16 cellular contexts compared by ENCODE assay signal in genomic region chr4:138181288-138181687, GRCh38.
DNase-seq lines count a peak whose midpoint lies in the region; ATAC-seq, FAIRE-seq and TF ChIP-seq lines count a peak whose summit lies in the region.
"Had no signal": no experiment of that assay in that cellular context is flagged by ENCODE, and none has a peak within 500 bp of the region (broad histone marks: within the 10 kb centered on the region; RNA-seq: fewer than 3 reads in every experiment).

No MANE protein-coding gene starts in this region.

- no peak overlapping the region for H2AFZ ChIP-seq in K562 (ENCODE audit: low read depth, low read length)

- no peaks in the 10 kb centered on the region for H3K9me1 ChIP-seq in K562 (ENCODE audit: control insufficient read depth, insufficient read depth, low read length)

- TF ChIP-seq EP300 in K562 (IDR thresholded peaks at IDR 0.05; ENCODE audit: low read length) (no peak), suprapubic skin (IDR thresholded peaks at IDR 0.05) (peak; percentile 96)

- 73% methylated on average over 6 of the region's 6 CpGs for WGBS in K562 (ENCODE audit: insufficient coverage, low coverage, missing lambda C conversion rate)
- WGBS in suprapubic skin = 53% methylated on average over 6 of the region's 6 CpGs

- peaks cover 53% of the 10 kb centered on the region for H3K4me1 Mint-ChIP-seq in mesothelial cell of epicardium
- H3K4me1 Mint-ChIP-seq: T-cell had no signal

- BruUV-seq in K562 (replicated peaks; lab: Mats Ljungman, UMichigan) = no TSS peak

- in situ Hi-C loops in K562 (cut with MboI) = no loop called here

- no peak overlapping the region for H3K27ac ChIP-seq in K562 (ENCODE audit: extremely low read depth, low read depth, low read length)
- H3K27ac ChIP-seq in suprapubic skin = no peak overlapping the region
- H3K27ac ChIP-seq: ascending aorta had no signal

- no peaks in the 10 kb centered on the region for H3K27me3 Mint-ChIP-seq in mesothelial cell of epicardium (ENCODE audit: low read depth)
- H3K27me3 Mint-ChIP-seq: activated CD4-positive, alpha-beta T cell treated with anti-CD3 and anti-CD28 coated beads, Interleukin-2, amount 10 ng/mL, durations not matched to agents 24 days and 14 days had no signal

- H3K27me3 ChIP-seq in K562 (ENCODE audit: control insufficient read depth in 2 of 2, insufficient read depth in 2 of 2, low read length in 2 of 2) = no peaks in the 10 kb centered on the region
- no peaks in the 10 kb centered on the region for H3K27me3 ChIP-seq in suprapubic skin
- H3K27me3 ChIP-seq: ascending aorta had no signal

- ATAC-seq in K562 = no peak
- ATAC-seq in HG02885 (IDR thresholded peaks at IDR 0.05; ENCODE audit: poor library complexity, unreplicated experiment) = no peak
- no peak for ATAC-seq in GM19395 (IDR thresholded peaks at IDR 0.05; ENCODE audit: unreplicated experiment)
- ATAC-seq in HG03025 (IDR thresholded peaks at IDR 0.05; ENCODE audit: low FRiP score, unreplicated experiment) = no peak
- ATAC-seq: Panc1, T-cell had no signal

- no peak for TF ChIP-seq RAD21 in K562 (CRISPR knock-in tag; conservative IDR thresholded peaks at IDR 0.05 in 1 of 2, IDR thresholded peaks at IDR 0.05 in 1 of 2)

- peaks cover 65% of the 10 kb centered on the region for H3K36me3 ChIP-seq in K562 (ENCODE audit: control insufficient read depth, insufficient read depth, low read length)
- no peaks in the 10 kb centered on the region for H3K36me3 ChIP-seq in suprapubic skin
- H3K36me3 ChIP-seq: ascending aorta had no signal

- no peaks in the 10 kb centered on the region for H3K9me3 Mint-ChIP-seq in mesothelial cell of epicardium
- H3K9me3 Mint-ChIP-seq: activated CD4-positive, alpha-beta T cell treated with anti-CD3 and anti-CD28 coated beads, Interleukin-2, amount 10 ng/mL, durations not matched to agents 24 days and 14 days; T-cell had no signal

- DNase-seq in K562 (ENCODE audit: extremely low read depth in 1 of 4, low spot score in 3 of 4) (no peak), fibroblast of the conjunctiva (ENCODE audit: low read depth) (peak; percentile 81), mesothelial cell of epicardium (ENCODE audit: low spot score in 2 of 2, unreplicated experiment in 2 of 2) (no peak), suprapubic skin (ENCODE audit: low spot score in 2 of 2) (no peak), pons (ENCODE audit: low spot score) (no peak)
- DNase-seq: activated CD4-positive, alpha-beta T cell treated with anti-CD3 and anti-CD28 coated beads, Interleukin-2, amount 10 ng/mL, durations not matched to agents 24 days and 14 days; activated T-cell treated with anti-CD3 and anti-CD28 coated beads, Interleukin-2, amount 50 U/mL, for 48 hours; DND-41; NCI-H446 treated with DMSO at 0.1 percent for 48 hours; stimulated activated naive CD4-positive, alpha-beta T cell treated with Interleukin-2 at 50 U/mL for 16 hours; T-cell had no signal

- CTCF ChIA-PET in K562 (lab: Yijun Ruan, JAX; ENCODE audit: low intra/inter-chr PET ratio) = no interaction called here

- no peaks in the 10 kb centered on the region for H4K20me1 ChIP-seq in K562 (replicated peaks; ENCODE audit: control insufficient read depth, insufficient read depth, low read length)

- no peak overlapping the region for H3K4me2 ChIP-seq in K562 (ENCODE audit: insufficient read depth, low read length)

- FAIRE-seq in K562 (lab: Jason Lieb, UNC) = peak; percentile 42

- TF ChIP-seq CTCF in K562 (IDR thresholded peaks at IDR 0.05 in 2 of 3, conservative IDR thresholded peaks at IDR 0.05 in 1 of 3; ENCODE audit: insufficient read depth in 2 of 3, low read depth in 1 of 3, low read length in 3 of 3) (no peak), mesothelial cell of epicardium (IDR thresholded peaks at IDR 0.05; ENCODE audit: unreplicated experiment) (no peak), suprapubic skin (IDR thresholded peaks at IDR 0.05) (no peak)

- TF ChIP-seq POLR2A in K562 (conservative IDR thresholded peaks at IDR 0.05) = no peak
- no peak for TF ChIP-seq POLR2A in suprapubic skin (IDR thresholded peaks at IDR 0.05)

- POLR2A ChIA-PET in K562 (lab: Yijun Ruan, JAX) = no interaction called here

- no peaks in the 10 kb centered on the region for H3K79me2 ChIP-seq in K562 (ENCODE audit: control insufficient read depth, insufficient read depth, low read length)

- peaks cover 2% of the 10 kb centered on the region for H3K36me3 Mint-ChIP-seq in mesothelial cell of epicardium
- H3K36me3 Mint-ChIP-seq: T-cell had no signal

- no peak overlapping the region for H3K9ac ChIP-seq in K562 (ENCODE audit: insufficient read depth in 1 of 2, low read depth in 2 of 2, low read length in 2 of 2)

- intact Hi-C loops in K562 (cut with micrococcal nuclease) = no loop called here

- no peaks in the 10 kb centered on the region for H3K9me3 ChIP-seq in K562 (replicated peaks; ENCODE audit: control insufficient read depth, insufficient read depth, low read depth, low read length)
- no peaks in the 10 kb centered on the region for H3K9me3 ChIP-seq in suprapubic skin
- H3K9me3 ChIP-seq: ascending aorta had no signal

- H3K4me3 ChIP-seq in K562 = no peak overlapping the region
- no peak overlapping the region for H3K4me3 ChIP-seq in suprapubic skin
- H3K4me3 ChIP-seq: ascending aorta had no signal

- H3K4me3 Mint-ChIP-seq in mesothelial cell of epicardium = peak overlapping the region; percentile 11
- H3K4me3 Mint-ChIP-seq: activated CD4-positive, alpha-beta T cell treated with anti-CD3 and anti-CD28 coated beads, Interleukin-2, amount 10 ng/mL, durations not matched to agents 24 days and 14 days; T-cell had no signal

- H3K27ac Mint-ChIP-seq in mesothelial cell of epicardium = peak overlapping the region; percentile 72
- H3K27ac Mint-ChIP-seq: activated CD4-positive, alpha-beta T cell treated with anti-CD3 and anti-CD28 coated beads, Interleukin-2, amount 10 ng/mL, durations not matched to agents 24 days and 14 days; T-cell had no signal

- H3K4me1 ChIP-seq in K562 (replicated peaks in 1 of 2; ENCODE audit: control insufficient read depth in 2 of 2, insufficient read depth in 2 of 2, low read length in 2 of 2) (no peaks in the 10 kb centered on the region), suprapubic skin (peaks cover 11% of the 10 kb centered on the region)
- H3K4me1 ChIP-seq: ascending aorta had no signal

TF ChIP-seq in K562, 482 proteins besides CTCF, POLR2A, EP300 and RAD21:
- TF ChIP-seq ZNF696 (CRISPR knock-in tag; conservative IDR thresholded peaks at IDR 0.05) (no peak), HSF4 (CRISPR knock-in tag; IDR thresholded peaks at IDR 0.05; ENCODE audit: borderline replicate concordance) (no peak)
TF ChIP-seq in K562: peak in this region for 0.
